8 cellular contexts compared by ENCODE assay signal in genomic region chr16:30775131-30775380, GRCh38. TPM values are rescaled to one million over a fixed set of nuclear protein-coding genes. Genes with fewer than 3 reads are reported as not detected.
DNase-seq lines count a peak whose midpoint lies in the region; ATAC-seq and TF ChIP-seq lines count a peak whose summit lies in the region.

No MANE protein-coding gene starts in this region.

- H3K4me2 ChIP-seq in mesendoderm (ENCODE audit: low read length): peak overlapping the region; percentile 39

- H4K5ac ChIP-seq in mesendoderm (ENCODE audit: low read length): no peak overlapping the region

- H3K79me2 ChIP-seq in mesendoderm (ENCODE audit: control insufficient read depth, insufficient read depth, low read length): no peaks in the 10 kb centered on the region

- TF ChIP-seq CTCF in breast epithelium (IDR thresholded peaks at IDR 0.05) (no peak), upper lobe of right lung (IDR thresholded peaks at IDR 0.05) (no peak)

- H3K4me1 Mint-ChIP-seq in activated naive CD4-positive, alpha-beta T cell treated with anti-CD3 and anti-CD28 coated beads, Interleukin-2, amount 50 U/mL, for 24 hours: peaks cover 23% of the 10 kb centered on the region

- no peak overlapping the region for H2BK5ac ChIP-seq in mesendoderm (ENCODE audit: low read length)

- H3K9me3 ChIP-seq in breast epithelium (no peaks in the 10 kb centered on the region), upper lobe of right lung (no peaks in the 10 kb centered on the region)

- peaks cover 10% of the 10 kb centered on the region for H3K36me3 Mint-ChIP-seq in activated naive CD4-positive, alpha-beta T cell treated with anti-CD3 and anti-CD28 coated beads, Interleukin-2, amount 50 U/mL, for 24 hours

- H3K4me3 ChIP-seq in breast epithelium: peak overlapping the region; percentile 70 to 88 (median 77)
- H3K4me3 ChIP-seq in mesendoderm (ENCODE audit: low read length): no peak overlapping the region
- H3K4me3 ChIP-seq in upper lobe of right lung: peak overlapping the region; percentile 84

- no peak overlapping the region for H2BK15ac ChIP-seq in mesendoderm (replicated peaks; ENCODE audit: low read depth)

- no peak overlapping the region for H3K18ac ChIP-seq in mesendoderm (ENCODE audit: low read length)

- no peak for TF ChIP-seq POLR2A in breast epithelium (IDR thresholded peaks at IDR 0.05)

- H3K9me3 Mint-ChIP-seq in activated naive CD4-positive, alpha-beta T cell treated with anti-CD3 and anti-CD28 coated beads, Interleukin-2, amount 50 U/mL, for 24 hours: no peaks in the 10 kb centered on the region

- ATAC-seq in upper lobe of right lung: no peak

- H3K27ac Mint-ChIP-seq in activated naive CD4-positive, alpha-beta T cell treated with anti-CD3 and anti-CD28 coated beads, Interleukin-2, amount 50 U/mL, for 24 hours: peak overlapping the region; percentile 97

- H3K56ac ChIP-seq in mesendoderm (ENCODE audit: low read length): peak overlapping the region; percentile 67

- WGBS in mesendoderm (ENCODE audit: extremely low coverage, insufficient coverage, low lambda C conversion rate): no CpG with 5 or more reads among the region's 14 CpGs

- peak overlapping the region; percentile 80 to 93 for H3K27ac ChIP-seq in breast epithelium
- H3K27ac ChIP-seq in mesendoderm (ENCODE audit: low read depth, low read length): no peak overlapping the region
- peak overlapping the region; percentile 90 for H3K27ac ChIP-seq in upper lobe of right lung

- H3K4me1 ChIP-seq in breast epithelium (no peaks in the 10 kb centered on the region), mesendoderm (ENCODE audit: control insufficient read depth, low read depth, low read length) (no peaks in the 10 kb centered on the region), upper lobe of right lung (peaks cover 20% of the 10 kb centered on the region)

- intact Hi-C loops in breast epithelium (cut with DNase I; ENCODE audit: low total_unique reads): no loop called here
- intact Hi-C loops in upper lobe of right lung (cut with DNase I): no loop called here

- no peaks in the 10 kb centered on the region for H3K79me1 ChIP-seq in mesendoderm (ENCODE audit: low read length)

- peak overlapping the region; percentile 92 for H3K4me3 Mint-ChIP-seq in activated naive CD4-positive, alpha-beta T cell treated with anti-CD3 and anti-CD28 coated beads, Interleukin-2, amount 50 U/mL, for 24 hours

- no peaks in the 10 kb centered on the region for H3K27me3 ChIP-seq in breast epithelium
- H3K27me3 ChIP-seq in mesendoderm (ENCODE audit: insufficient read depth, low read length, poor library complexity): no peaks in the 10 kb centered on the region
- H3K27me3 ChIP-seq in upper lobe of right lung: no peaks in the 10 kb centered on the region

- no peak for DNase-seq in activated naive CD4-positive, alpha-beta T cell treated with anti-CD3 and anti-CD28 coated beads, Interleukin-2, amount 50 U/mL, for 16 hours
- DNase-seq in breast epithelium (ENCODE audit: low spot score in 2 of 2) (no peak), mesendoderm (no peak), upper lobe of right lung (no peak), KG1 (lab: John Stamatoyannopoulos, UW) (no peak), CD1c-positive myeloid dendritic cell (ENCODE audit: extremely low spot score) (no peak), anterior cingulate cortex (lab: John Stamatoyannopoulos, UW) (no peak)

- H4K8ac ChIP-seq in mesendoderm (ENCODE audit: low read depth, low read length): no peak overlapping the region

- no peak overlapping the region for H3K4ac ChIP-seq in mesendoderm (ENCODE audit: low read depth, low read length)

- H3K36me3 ChIP-seq in breast epithelium (peaks cover 8% of the 10 kb centered on the region), mesendoderm (ENCODE audit: control insufficient read depth, insufficient read depth, low read length) (peaks cover 15% of the 10 kb centered on the region), upper lobe of right lung (peaks cover 43% of the 10 kb centered on the region)

- peak overlapping the region; percentile 72 for H3K9ac ChIP-seq in mesendoderm (ENCODE audit: low read length)

- no peak overlapping the region for H3K23ac ChIP-seq in mesendoderm (ENCODE audit: low read length)

- no peak overlapping the region for H2AK5ac ChIP-seq in mesendoderm (ENCODE audit: low read length)

- no peaks in the 10 kb centered on the region for H3K27me3 Mint-ChIP-seq in activated naive CD4-positive, alpha-beta T cell treated with anti-CD3 and anti-CD28 coated beads, Interleukin-2, amount 50 U/mL, for 24 hours

- H2BK120ac ChIP-seq in mesendoderm (ENCODE audit: low read depth, low read length): no peak overlapping the region

RNA-seq across cellular contexts. Expression of gene ZNF629, which starts 11.9 kb away (rescaled TPM):
- total RNA-seq in breast epithelium (10 to 100 TPM in 2 of 3 donors, 1 to 10 TPM in 1; 9.4 to 16.2 (median 10.5) TPM), upper lobe of right lung (13.3 TPM)
- 10.8 TPM for polyA plus RNA-seq in mesendoderm (2013, experiment 1 of 2)
- polyA plus RNA-seq in mesendoderm (2013, experiment 2 of 2): 10.3 TPM

RNA-seq across cellular contexts. Expression of gene RNF40, which starts 12.9 kb away (rescaled TPM):
- total RNA-seq in breast epithelium: 10 to 100 TPM; 77.0 to 84.7 (median 77.3) TPM
- 42.9 TPM for polyA plus RNA-seq in mesendoderm (2013, experiment 1 of 2)
- 41.1 TPM for polyA plus RNA-seq in mesendoderm (2013, experiment 2 of 2)
- total RNA-seq in upper lobe of right lung: 93.6 TPM

RNA-seq across cellular contexts. Expression of gene CFAP119, which starts 13.2 kb away (rescaled TPM):
- total RNA-seq in breast epithelium: 10 to 100 TPM in 2 of 3 donors, 1 to 10 TPM in 1; 1.4 to 17.1 (median 13.4) TPM
- 3.4 TPM for polyA plus RNA-seq in mesendoderm (2013, experiment 1 of 2)
- polyA plus RNA-seq in mesendoderm (2013, experiment 2 of 2): 2.5 TPM
- total RNA-seq in upper lobe of right lung: 5.5 TPM

RNA-seq across cellular contexts. Expression of gene PHKG2, which starts 26.8 kb away (rescaled TPM):
- 10 to 100 TPM; 28.5 to 38.8 (median 35.7) TPM for total RNA-seq in breast epithelium
- 24.5 TPM for polyA plus RNA-seq in mesendoderm (2013, experiment 1 of 2)
- polyA plus RNA-seq in mesendoderm (2013, experiment 2 of 2): 24.1 TPM
- total RNA-seq in upper lobe of right lung: 26.0 TPM
